3 cellular contexts compared by ENCODE assay signal in genomic region chr5:136525546-136525945, GRCh38.
A peak's percentile ranks its signal among the peaks of the same experiment; 100 is the strongest.
TF ChIP-seq lines count a peak whose summit lies in the region.

No MANE protein-coding gene starts in this region.

TF ChIP-seq in HepG2, 621 proteins besides CTCF, POLR2A, EP300 and RAD21:
- no peak for TF ChIP-seq NR2F2 (IDR thresholded peaks at IDR 0.05; ENCODE audit: borderline replicate concordance, low read depth)
- TF ChIP-seq MAFF (IDR thresholded peaks at IDR 0.05; ENCODE audit: low read depth, low read length) = 0 out of 2 replicates have a peak, but pooled peaks have one; percentile 33
- peak; percentile 24 to 47; a peak in 3 of 4 replicates for TF ChIP-seq MAFK (conservative IDR thresholded peaks at IDR 0.05 in 1 of 2, IDR thresholded peaks at IDR 0.05 in 1 of 2; ENCODE audit: low read length in 2 of 2)

TF ChIP-seq in K562, 482 proteins besides CTCF, POLR2A, EP300 and RAD21 (continued from another document):
- TF ChIP-seq ZNF316 (IDR thresholded peaks at IDR 0.05) = peak; percentile 18; the same call in 1 of the 2 replicates
- TF ChIP-seq, protein P1, sequence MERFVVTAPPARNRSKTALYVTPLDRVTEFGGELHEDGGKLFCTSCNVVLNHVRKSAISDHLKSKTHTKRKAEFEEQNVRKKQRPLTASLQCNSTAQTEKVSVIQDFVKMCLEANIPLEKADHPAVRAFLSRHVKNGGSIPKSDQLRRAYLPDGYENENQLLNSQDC (CRISPR knock-in tag; IDR thresholded peaks at IDR 0.05) = no peak
- TF ChIP-seq NR3C1 (CRISPR knock-in tag; IDR thresholded peaks at IDR 0.05) = no peak
- TF ChIP-seq ZNF263 (CRISPR knock-in tag; IDR thresholded peaks at IDR 0.05; ENCODE audit: borderline replicate concordance) = no peak
- TF ChIP-seq CHCHD3 (CRISPR knock-in tag; IDR thresholded peaks at IDR 0.05) = no peak
- no peak for TF ChIP-seq CREM (IDR thresholded peaks at IDR 0.05; ENCODE audit: low read depth)
- TF ChIP-seq, protein P2, sequence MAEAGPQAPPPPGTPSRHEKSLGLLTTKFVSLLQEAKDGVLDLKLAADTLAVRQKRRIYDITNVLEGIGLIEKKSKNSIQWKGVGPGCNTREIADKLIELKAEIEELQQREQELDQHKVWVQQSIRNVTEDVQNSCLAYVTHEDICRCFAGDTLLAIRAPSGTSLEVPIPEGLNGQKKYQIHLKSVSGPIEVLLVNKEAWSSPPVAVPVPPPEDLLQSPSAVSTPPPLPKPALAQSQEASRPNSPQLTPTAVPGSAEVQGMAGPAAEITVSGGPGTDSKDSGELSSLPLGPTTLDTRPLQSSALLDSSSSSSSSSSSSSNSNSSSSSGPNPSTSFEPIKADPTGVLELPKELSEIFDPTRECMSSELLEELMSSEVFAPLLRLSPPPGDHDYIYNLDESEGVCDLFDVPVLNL (CRISPR knock-in tag; IDR thresholded peaks at IDR 0.05; ENCODE audit: low read depth) = no peak

TF ChIP-seq in GM23338, 12 proteins besides CTCF, POLR2A, EP300 and RAD21:
- TF ChIP-seq, protein P3, sequence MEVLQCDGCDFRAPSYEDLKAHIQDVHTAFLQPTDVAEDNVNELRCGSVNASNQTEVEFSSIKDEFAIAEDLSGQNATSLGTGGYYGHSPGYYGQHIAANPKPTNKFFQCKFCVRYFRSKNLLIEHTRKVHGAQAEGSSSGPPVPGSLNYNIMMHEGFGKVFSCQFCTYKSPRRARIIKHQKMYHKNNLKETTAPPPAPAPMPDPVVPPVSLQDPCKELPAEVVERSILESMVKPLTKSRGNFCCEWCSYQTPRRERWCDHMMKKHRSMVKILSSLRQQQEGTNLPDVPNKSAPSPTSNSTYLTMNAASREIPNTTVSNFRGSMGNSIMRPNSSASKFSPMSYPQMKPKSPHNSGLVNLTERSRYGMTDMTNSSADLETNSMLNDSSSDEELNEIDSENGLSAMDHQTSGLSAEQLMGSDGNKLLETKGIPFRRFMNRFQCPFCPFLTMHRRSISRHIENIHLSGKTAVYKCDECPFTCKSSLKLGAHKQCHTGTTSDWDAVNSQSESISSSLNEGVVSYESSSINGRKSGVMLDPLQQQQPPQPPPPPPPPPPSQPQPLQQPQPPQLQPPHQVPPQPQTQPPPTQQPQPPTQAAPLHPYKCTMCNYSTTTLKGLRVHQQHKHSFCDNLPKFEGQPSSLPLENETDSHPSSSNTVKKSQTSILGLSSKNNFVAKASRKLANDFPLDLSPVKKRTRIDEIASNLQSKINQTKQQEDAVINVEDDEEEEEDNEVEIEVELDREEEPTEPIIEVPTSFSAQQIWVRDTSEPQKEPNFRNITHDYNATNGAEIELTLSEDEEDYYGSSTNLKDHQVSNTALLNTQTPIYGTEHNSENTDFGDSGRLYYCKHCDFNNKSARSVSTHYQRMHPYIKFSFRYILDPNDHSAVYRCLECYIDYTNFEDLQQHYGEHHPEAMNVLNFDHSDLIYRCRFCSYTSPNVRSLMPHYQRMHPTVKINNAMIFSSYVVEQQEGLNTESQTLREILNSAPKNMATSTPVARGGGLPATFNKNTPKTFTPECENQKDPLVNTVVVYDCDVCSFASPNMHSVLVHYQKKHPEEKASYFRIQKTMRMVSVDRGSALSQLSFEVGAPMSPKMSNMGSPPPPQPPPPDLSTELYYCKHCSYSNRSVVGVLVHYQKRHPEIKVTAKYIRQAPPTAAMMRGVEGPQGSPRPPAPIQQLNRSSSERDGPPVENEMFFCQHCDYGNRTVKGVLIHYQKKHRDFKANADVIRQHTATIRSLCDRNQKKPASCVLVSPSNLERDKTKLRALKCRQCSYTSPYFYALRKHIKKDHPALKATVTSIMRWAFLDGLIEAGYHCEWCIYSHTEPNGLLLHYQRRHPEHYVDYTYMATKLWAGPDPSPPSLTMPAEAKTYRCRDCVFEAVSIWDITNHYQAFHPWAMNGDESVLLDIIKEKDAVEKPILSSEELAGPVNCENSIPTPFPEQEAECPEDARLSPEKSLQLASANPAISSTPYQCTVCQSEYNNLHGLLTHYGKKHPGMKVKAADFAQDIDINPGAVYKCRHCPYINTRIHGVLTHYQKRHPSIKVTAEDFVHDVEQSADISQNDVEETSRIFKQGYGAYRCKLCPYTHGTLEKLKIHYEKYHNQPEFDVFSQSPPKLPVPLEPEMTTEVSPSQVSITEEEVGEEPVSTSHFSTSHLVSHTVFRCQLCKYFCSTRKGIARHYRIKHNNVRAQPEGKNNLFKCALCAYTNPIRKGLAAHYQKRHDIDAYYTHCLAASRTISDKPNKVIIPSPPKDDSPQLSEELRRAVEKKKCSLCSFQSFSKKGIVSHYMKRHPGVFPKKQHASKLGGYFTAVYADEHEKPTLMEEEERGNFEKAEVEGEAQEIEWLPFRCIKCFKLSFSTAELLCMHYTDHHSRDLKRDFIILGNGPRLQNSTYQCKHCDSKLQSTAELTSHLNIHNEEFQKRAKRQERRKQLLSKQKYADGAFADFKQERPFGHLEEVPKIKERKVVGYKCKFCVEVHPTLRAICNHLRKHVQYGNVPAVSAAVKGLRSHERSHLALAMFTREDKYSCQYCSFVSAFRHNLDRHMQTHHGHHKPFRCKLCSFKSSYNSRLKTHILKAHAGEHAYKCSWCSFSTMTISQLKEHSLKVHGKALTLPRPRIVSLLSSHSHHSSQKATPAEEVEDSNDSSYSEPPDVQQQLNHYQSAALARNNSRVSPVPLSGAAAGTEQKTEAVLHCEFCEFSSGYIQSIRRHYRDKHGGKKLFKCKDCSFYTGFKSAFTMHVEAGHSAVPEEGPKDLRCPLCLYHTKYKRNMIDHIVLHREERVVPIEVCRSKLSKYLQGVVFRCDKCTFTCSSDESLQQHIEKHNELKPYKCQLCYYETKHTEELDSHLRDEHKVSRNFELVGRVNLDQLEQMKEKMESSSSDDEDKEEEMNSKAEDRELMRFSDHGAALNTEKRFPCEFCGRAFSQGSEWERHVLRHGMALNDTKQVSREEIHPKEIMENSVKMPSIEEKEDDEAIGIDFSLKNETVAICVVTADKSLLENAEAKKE (CRISPR knock-in tag; IDR thresholded peaks at IDR 0.05) = no peak
- no peak for TF ChIP-seq JUNB (IDR thresholded peaks at IDR 0.05; ENCODE audit: unreplicated experiment)
- no peak for TF ChIP-seq NANOG (IDR thresholded peaks at IDR 0.05; ENCODE audit: borderline replicate concordance)
- TF ChIP-seq, protein P4, sequence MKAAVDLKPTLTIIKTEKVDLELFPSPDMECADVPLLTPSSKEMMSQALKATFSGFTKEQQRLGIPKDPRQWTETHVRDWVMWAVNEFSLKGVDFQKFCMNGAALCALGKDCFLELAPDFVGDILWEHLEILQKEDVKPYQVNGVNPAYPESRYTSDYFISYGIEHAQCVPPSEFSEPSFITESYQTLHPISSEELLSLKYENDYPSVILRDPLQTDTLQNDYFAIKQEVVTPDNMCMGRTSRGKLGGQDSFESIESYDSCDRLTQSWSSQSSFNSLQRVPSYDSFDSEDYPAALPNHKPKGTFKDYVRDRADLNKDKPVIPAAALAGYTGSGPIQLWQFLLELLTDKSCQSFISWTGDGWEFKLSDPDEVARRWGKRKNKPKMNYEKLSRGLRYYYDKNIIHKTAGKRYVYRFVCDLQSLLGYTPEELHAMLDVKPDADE (IDR thresholded peaks at IDR 0.05) = no peak
- no peak for TF ChIP-seq REST (IDR thresholded peaks at IDR 0.05; ENCODE audit: unreplicated experiment)
- TF ChIP-seq POLR2AphosphoS5 (IDR thresholded peaks at IDR 0.05; ENCODE audit: low read depth) = no peak
